Comparison of ENCODE assay signal across 8 cellular contexts in genomic region chr16:85616608-85617311, GRCh38. TPM values are rescaled to one million over a fixed set of nuclear protein-coding genes. Genes with fewer than 3 reads are reported as not detected.
DNase-seq lines count a peak whose midpoint lies in the region; ATAC-seq and TF ChIP-seq lines count a peak whose summit lies in the region.

No MANE protein-coding gene starts in this region.

- peaks cover 61 to 67% of the 10 kb centered on the region in 2 donors for H3K4me1 Mint-ChIP-seq in immature natural killer cell

- H3K4me3 Mint-ChIP-seq in immature natural killer cell, result peak overlapping the region; percentile 77 to 85 (median 80)

- 48 to 78% methylated on average over 26 to 28 of the region's 28 CpGs for WGBS in testis, 2 donors

- peak overlapping the region; percentile 36; the same call in 1 of the 2 replicates for H3K4me3 ChIP-seq in GM08714 (ENCODE audit: low read length)
- H3K4me3 ChIP-seq in WERI-Rb-1 (ENCODE audit: low read depth, low read length), result peak overlapping the region; percentile 69
- no peak overlapping the region for H3K4me3 ChIP-seq in testis

- peaks cover 49% of the 10 kb centered on the region for H3K36me3 ChIP-seq in WERI-Rb-1
- H3K36me3 ChIP-seq in testis (ENCODE audit: low read depth, missing control alignments), result no peaks in the 10 kb centered on the region

- DNase-seq in WERI-Rb-1 (no peak), immature natural killer cell (peak; percentile 49 to 57 (median 57)), testis (peak; percentile 71), NCI-H524 treated with DMSO at 0.1 percent for 48 hours (lab: John Stamatoyannopoulos, UW) (no peak)

- H3K27me3 Mint-ChIP-seq in immature natural killer cell (ENCODE audit: low read depth in 3 of 3), result peaks cover 3 to 17% (median 3%) of the 10 kb centered on the region in 3 donors

- H3K27me3 ChIP-seq in WERI-Rb-1 (ENCODE audit: insufficient read depth, low read depth, severe bottlenecking) (no peaks in the 10 kb centered on the region), testis (no peaks in the 10 kb centered on the region)

- intact Hi-C loops in testis (cut with DNase I; ENCODE audit: low total_unique reads), result no loop called here

- ATAC-seq in HG02852 (IDR thresholded peaks at IDR 0.05; ENCODE audit: unreplicated experiment) (peak; percentile 32), GM18870 (IDR thresholded peaks at IDR 0.05; ENCODE audit: unreplicated experiment) (no peak), HG03196 (IDR thresholded peaks at IDR 0.05; ENCODE audit: unreplicated experiment) (no peak)

- H3K9me3 ChIP-seq in WERI-Rb-1 (ENCODE audit: severe bottlenecking) (no peaks in the 10 kb centered on the region), testis (no peaks in the 10 kb centered on the region)

- H3K9me3 Mint-ChIP-seq in immature natural killer cell, result no peaks in the 10 kb centered on the region

- TF ChIP-seq CTCF in WERI-Rb-1 (IDR thresholded peaks at IDR 0.05; ENCODE audit: low read depth, low read length) (no peak), testis (IDR thresholded peaks at IDR 0.05) (no peak)

- H3K4me1 ChIP-seq in testis, result peaks cover 50% of the 10 kb centered on the region

- H3K27ac Mint-ChIP-seq in immature natural killer cell, result peak overlapping the region; percentile 81 to 94 (median 90)

- no peak for TF ChIP-seq POLR2A in testis (IDR thresholded peaks at IDR 0.05)

- H3K27ac ChIP-seq in WERI-Rb-1 (peak overlapping the region; percentile 99), testis (peak overlapping the region in 1 of 2 donors; percentile 48)

- no peaks in the 10 kb centered on the region for H3K36me3 Mint-ChIP-seq in immature natural killer cell

RNA-seq across cellular contexts. Expression of gene GSE1, which starts 3.6 kb away (rescaled TPM):
- polyA plus RNA-seq in immature natural killer cell (1 to 10 TPM in 2 of 3 donors, under 1 TPM in 1; 0.15 to 9.4 (median 2.9) TPM), testis (ENCODE audit: insufficient read depth, low read depth, low replicate concordance) (49.9 TPM)
- 100 to 1,000 TPM; 188 to 212 TPM for total RNA-seq in testis

Comparison
In these comparisons a context has a peak if more than half of its experiments do, and no peak if none do; other contexts are left out.
1. H3K4me3 ChIP-seq: peak in GM08714 (single experiment) and WERI-Rb-1 (single experiment); none in testis (0 of 2).
2. DNase-seq: peak in immature natural killer cell (3 of 3) and testis (single experiment); none in WERI-Rb-1 (single experiment) and NCI-H524 treated with DMSO at 0.1 percent for 48 hours (single experiment).